Comparison of ENCODE assay signal across 23 cellular contexts in genomic region chr2:2557448-2557847, GRCh38.
"Had no signal": no experiment of that assay in that cellular context is flagged by ENCODE, and none has a peak within 500 bp of the region (broad histone marks: within the 10 kb centered on the region; RNA-seq: fewer than 3 reads in every experiment).

No MANE protein-coding gene starts in this region.

- H3K27me3 ChIP-seq: gastrocnemius medialis, right atrium auricular region, testis, tibial artery had no signal

- H3K27me3 Mint-ChIP-seq: memory B cell had no signal

- H3K4me3 Mint-ChIP-seq: memory B cell, nephron, type B pancreatic cell had no signal

- DNase-seq: dorsolateral prefrontal cortex; effector CD4-positive, alpha-beta T cell; foreskin fibroblast; gastrocnemius medialis; kidney; nucleus accumbens; stimulated activated CD4-positive, alpha-beta T cell treated with anti-CD3 and anti-CD28 coated beads, Interleukin-12 subunit alpha, Interleukin-12 subunit beta, amount 100 ng/mL, for 4 hours; stimulated activated CD4-positive, alpha-beta T cell treated with anti-CD3 and anti-CD28 coated beads, Interleukin-1b, Interleukin-23, amount 100 ng/mL, for 48 hours; stimulated activated CD4-positive, alpha-beta T cell treated with anti-CD3 and anti-CD28 coated beads, Interleukin-4, amount 100 ng/mL, for 1 hour; stimulated activated CD8-positive, alpha-beta memory T cell treated with anti-CD3 and anti-CD28 coated beads, Interleukin-4, amount 100 ng/mL, for 48 hours; stimulated activated naive CD4-positive, alpha-beta T cell; substantia nigra; testis had no signal

- H3K27ac ChIP-seq: dorsolateral prefrontal cortex, gastrocnemius medialis, prostate gland, right atrium auricular region, testis, tibial artery had no signal

- H3K36me3 Mint-ChIP-seq: type B pancreatic cell had no signal

- H3K9me3 ChIP-seq: gastrocnemius medialis, prostate gland, testis had no signal

- H3K4me1 ChIP-seq: gastrocnemius medialis, prostate gland, right atrium auricular region, testis, tibial artery had no signal

- H3K4me1 Mint-ChIP-seq: memory B cell, nephron had no signal

- FAIRE-seq: kidney had no signal

- H3K36me3 ChIP-seq: gastrocnemius medialis, prostate gland, right atrium auricular region, tibial artery had no signal

- H3K27ac Mint-ChIP-seq: memory B cell, nephron, type B pancreatic cell had no signal

- ATAC-seq: gastrocnemius medialis, left lobe of liver, sciatic nerve had no signal

- H3K4me3 ChIP-seq: dorsolateral prefrontal cortex, gastrocnemius medialis, lung, prostate gland, right atrium auricular region, smooth muscle cell, testis, tibial artery had no signal
